13 cellular contexts compared by ENCODE assay signal in genomic region chr22:40240671-40241070, GRCh38.
DNase-seq lines count a peak whose midpoint lies in the region; ATAC-seq, FAIRE-seq and TF ChIP-seq lines count a peak whose summit lies in the region.
"Had no signal": no experiment of that assay in that cellular context is flagged by ENCODE, and none has a peak within 500 bp of the region (broad histone marks: within the 10 kb centered on the region; RNA-seq: fewer than 3 reads in every experiment).

No MANE protein-coding gene starts in this region.

- peaks cover 68 to 82% of the 10 kb centered on the region in 2 donors for H3K4me1 Mint-ChIP-seq in natural killer cell
- peaks cover 63 to 66% of the 10 kb centered on the region in 2 donors for H3K4me1 Mint-ChIP-seq in natural killer cell treated with Interleukin-12 subunit alpha and Interleukin-12 subunit beta and Interleukin-15 and Interleukin-18, amount 100 ng/mL, for 72 hours (ENCODE audit: low read depth in 2 of 2)

- H3K27ac Mint-ChIP-seq in natural killer cell, result peak overlapping the region; percentile 70 to 81
- peak overlapping the region in 1 of 2 donors; percentile 63 for H3K27ac Mint-ChIP-seq in natural killer cell treated with Interleukin-12 subunit alpha and Interleukin-12 subunit beta and Interleukin-15 and Interleukin-18, amount 100 ng/mL, for 72 hours

- no peak for DNase-seq in natural killer cell
- no peak for DNase-seq in natural killer cell treated with Interleukin-12 subunit alpha and Interleukin-12 subunit beta and Interleukin-15 and Interleukin-18, amount 100 ng/mL, for 72 hours (ENCODE audit: low spot score)
- DNase-seq in T-helper 9 cell, result peak; percentile 15
- DNase-seq in epithelial cell of prostate (ENCODE audit: low read depth, low spot score), result no peak
- no peak for DNase-seq in frontal cortex (ENCODE audit: low spot score in 2 of 2)
- DNase-seq: C1 segment of cervical spinal cord, NCI-H1048 had no signal

- H3K4me3 Mint-ChIP-seq in natural killer cell, result peak overlapping the region; percentile 25
- H3K4me3 Mint-ChIP-seq in natural killer cell treated with Interleukin-12 subunit alpha and Interleukin-12 subunit beta and Interleukin-15 and Interleukin-18, amount 100 ng/mL, for 72 hours, result no peak overlapping the region
- H3K4me3 Mint-ChIP-seq: nephron had no signal

- H3K9me3 Mint-ChIP-seq in natural killer cell, result no peaks in the 10 kb centered on the region
- no peaks in the 10 kb centered on the region for H3K9me3 Mint-ChIP-seq in natural killer cell treated with Interleukin-12 subunit alpha and Interleukin-12 subunit beta and Interleukin-15 and Interleukin-18, amount 100 ng/mL, for 72 hours
- H3K9me3 Mint-ChIP-seq: nephron had no signal

- intact Hi-C loops in natural killer cell (cut with micrococcal nuclease), result loop anchor here (1.0 to 5.0 kb wide), 2 partner anchors 63 to 193 kb away; partner anchors contain the start of gene TNRC6B

- no peak for TF ChIP-seq CTCF in natural killer cell (IDR thresholded peaks at IDR 0.05)

- H3K36me3 Mint-ChIP-seq in natural killer cell, result no peaks in the 10 kb centered on the region
- no peaks in the 10 kb centered on the region for H3K36me3 Mint-ChIP-seq in natural killer cell treated with Interleukin-12 subunit alpha and Interleukin-12 subunit beta and Interleukin-15 and Interleukin-18, amount 100 ng/mL, for 72 hours

- ATAC-seq in natural killer cell, result peak; percentile 35 to 43 (median 37)
- no peak for ATAC-seq in natural killer cell treated with Interleukin-12 subunit alpha and Interleukin-12 subunit beta and Interleukin-15 and Interleukin-18, amount 100 ng/mL, for 72 hours
- ATAC-seq in GM18498 (IDR thresholded peaks at IDR 0.05; ENCODE audit: unreplicated experiment), result no peak
- no peak for ATAC-seq in GM18868 (IDR thresholded peaks at IDR 0.05; ENCODE audit: unreplicated experiment)
- ATAC-seq in GM19035 (IDR thresholded peaks at IDR 0.05; ENCODE audit: unreplicated experiment), result no peak

- FAIRE-seq in frontal cortex (lab: Jason Lieb, UNC), result no peak
- FAIRE-seq: GM18507, H54 had no signal

- H3K27me3 Mint-ChIP-seq in natural killer cell (ENCODE audit: low read depth in 2 of 2), result no peaks in the 10 kb centered on the region
- H3K27me3 Mint-ChIP-seq in natural killer cell treated with Interleukin-12 subunit alpha and Interleukin-12 subunit beta and Interleukin-15 and Interleukin-18, amount 100 ng/mL, for 72 hours, result no peaks in the 10 kb centered on the region

- peak overlapping the region; percentile 75 for H3K27ac ChIP-seq in epithelial cell of prostate

Comparison
In these comparisons a context has a peak if more than half of its experiments do, and no peak if none do; other contexts are left out.
1. ATAC-seq: peak in natural killer cell (3 of 3); none in natural killer cell treated with Interleukin-12 subunit alpha and Interleukin-12 subunit beta and Interleukin-15 and Interleukin-18, amount 100 ng/mL, for 72 hours (0 of 2), GM18498 (single experiment), GM18868 (single experiment) and GM19035 (single experiment).